18 cellular contexts compared by ENCODE assay signal in genomic region chr11:9692696-9693095, GRCh38. TPM values are rescaled to one million over a fixed set of nuclear protein-coding genes. Genes with fewer than 3 reads are reported as not detected.
A peak's percentile ranks its signal among the peaks of the same experiment; 100 is the strongest.
DNase-seq lines count a peak whose midpoint lies in the region; ATAC-seq, FAIRE-seq and TF ChIP-seq lines count a peak whose summit lies in the region.
"Had no signal": no experiment of that assay in that cellular context is flagged by ENCODE, and none has a peak within 500 bp of the region (broad histone marks: within the 10 kb centered on the region; RNA-seq: fewer than 3 reads in every experiment).

No MANE protein-coding gene starts in this region.

- no peak overlapping the region for H3K27ac Mint-ChIP-seq in stimulated activated memory B cell treated with anti-CD40 and anti-IgM and Interleukin-4, amounts not matched to agents 10 μg/mL and 1 μg/mL and 100 μg/mL, for 72 hours
- H3K27ac Mint-ChIP-seq: activated CD8-positive, alpha-beta T cell treated with anti-CD3 and anti-CD28 coated beads, Interleukin-2, amount 10 ng/mL, durations not matched to agents 7 days and 5 days; activated naive CD4-positive, alpha-beta T cell treated with anti-CD3 and anti-CD28 coated beads, Interleukin-2, amount 50 U/mL, for 24 hours had no signal

- DNase-seq in HL-60 (ENCODE audit: low read depth in 1 of 2, low spot score in 1 of 2) = peak in 1 of 2 experiments; percentile 42
- no peak for DNase-seq in Peyer's patch
- peak; percentile 47 for DNase-seq in germinal center (ENCODE audit: low spot score)
- DNase-seq in omental fat pad (ENCODE audit: low spot score) = no peak
- no peak for DNase-seq in AG08396 (ENCODE audit: low spot score)
- no peak for DNase-seq in H54 (ENCODE audit: insufficient read length, low spot score)
- DNase-seq: activated CD8-positive, alpha-beta T cell treated with anti-CD3 and anti-CD28 coated beads, Interleukin-2, amount 10 ng/mL, durations not matched to agents 7 days and 5 days; C1 segment of cervical spinal cord; hippocampal formation; NCI-H1930; stimulated activated CD4-positive, alpha-beta T cell treated with anti-CD3 and anti-CD28 coated beads, Interleukin-1b, Interleukin-23, amount 100 ng/mL, for 48 hours had no signal

- peak; percentile 41 for ATAC-seq in stimulated activated memory B cell treated with anti-CD40 and anti-IgM and Interleukin-4, amounts not matched to agents 10 μg/mL and 1 μg/mL and 100 μg/mL, for 72 hours
- no peak for ATAC-seq in omental fat pad (ENCODE audit: low FRiP score)
- ATAC-seq in GM21526 (IDR thresholded peaks at IDR 0.05; ENCODE audit: low FRiP score, unreplicated experiment) = no peak
- ATAC-seq: activated CD8-positive, alpha-beta T cell treated with anti-CD3 and anti-CD28 coated beads, Interleukin-2, amount 10 ng/mL, durations not matched to agents 7 days and 5 days; HCT116; HepG2 had no signal

- H3K27ac ChIP-seq in HL-60 (replicated peaks) (peak overlapping the region; percentile 77), Peyer's patch (peak overlapping the region in 3 of 4 donors; percentile 13 to 79 (median 78))
- H3K27ac ChIP-seq: cardiac muscle cell had no signal

- H3K36me3 Mint-ChIP-seq in stimulated activated memory B cell treated with anti-CD40 and anti-IgM and Interleukin-4, amounts not matched to agents 10 μg/mL and 1 μg/mL and 100 μg/mL, for 72 hours = peaks cover 40% of the 10 kb centered on the region

- H3K36me3 ChIP-seq in Peyer's patch = peaks cover 0 to 19% (median 0%) of the 10 kb centered on the region in 3 donors
- H3K36me3 ChIP-seq: cardiac muscle cell, prostate gland had no signal

- no peak for FAIRE-seq in H54 (lab: Jason Lieb, UNC)
- FAIRE-seq: HepG2 had no signal

- TF ChIP-seq POLR2A in Peyer's patch (IDR thresholded peaks at IDR 0.05) = no peak
- TF ChIP-seq POLR2A in H54 (IDR thresholded peaks at IDR 0.05; ENCODE audit: low read depth, low read length) = no peak

- no peak overlapping the region for H3K4me3 ChIP-seq in HL-60 (replicated peaks; ENCODE audit: insufficient read depth, low read length)
- H3K4me3 ChIP-seq in Peyer's patch = no peak overlapping the region
- H3K4me3 ChIP-seq: cardiac muscle cell, prostate gland had no signal

- no peak for TF ChIP-seq CTCF in HL-60 (IDR thresholded peaks at IDR 0.05; ENCODE audit: insufficient read depth, low read length)
- no peak for TF ChIP-seq CTCF in Peyer's patch (IDR thresholded peaks at IDR 0.05)
- no peak for TF ChIP-seq CTCF in omental fat pad (IDR thresholded peaks at IDR 0.05)

- peak overlapping the region; percentile 47 for H3K4me3 Mint-ChIP-seq in stimulated activated memory B cell treated with anti-CD40 and anti-IgM and Interleukin-4, amounts not matched to agents 10 μg/mL and 1 μg/mL and 100 μg/mL, for 72 hours
- H3K4me3 Mint-ChIP-seq: activated CD8-positive, alpha-beta T cell treated with anti-CD3 and anti-CD28 coated beads, Interleukin-2, amount 10 ng/mL, durations not matched to agents 7 days and 5 days; activated naive CD4-positive, alpha-beta T cell treated with anti-CD3 and anti-CD28 coated beads, Interleukin-2, amount 50 U/mL, for 24 hours had no signal

- H3K9me3 Mint-ChIP-seq in stimulated activated memory B cell treated with anti-CD40 and anti-IgM and Interleukin-4, amounts not matched to agents 10 μg/mL and 1 μg/mL and 100 μg/mL, for 72 hours = no peaks in the 10 kb centered on the region
- H3K9me3 Mint-ChIP-seq: activated naive CD4-positive, alpha-beta T cell treated with anti-CD3 and anti-CD28 coated beads, Interleukin-2, amount 50 U/mL, for 24 hours had no signal

- H3K4me1 ChIP-seq in Peyer's patch = peaks cover 0 to 29% (median 18%) of the 10 kb centered on the region in 4 donors
- H3K4me1 ChIP-seq: prostate gland had no signal

- H3K27me3 ChIP-seq in HL-60 (ENCODE audit: insufficient read depth, poor library complexity, severe bottlenecking) (no peaks in the 10 kb centered on the region), Peyer's patch (no peaks in the 10 kb centered on the region)
- H3K27me3 ChIP-seq: cardiac muscle cell had no signal

- H3K4me1 Mint-ChIP-seq in stimulated activated memory B cell treated with anti-CD40 and anti-IgM and Interleukin-4, amounts not matched to agents 10 μg/mL and 1 μg/mL and 100 μg/mL, for 72 hours = peaks cover 55% of the 10 kb centered on the region
- H3K4me1 Mint-ChIP-seq: activated naive CD4-positive, alpha-beta T cell treated with anti-CD3 and anti-CD28 coated beads, Interleukin-2, amount 50 U/mL, for 24 hours had no signal

- no peaks in the 10 kb centered on the region for H3K9me3 ChIP-seq in Peyer's patch
- H3K9me3 ChIP-seq: prostate gland had no signal

- no peaks in the 10 kb centered on the region for H3K27me3 Mint-ChIP-seq in stimulated activated memory B cell treated with anti-CD40 and anti-IgM and Interleukin-4, amounts not matched to agents 10 μg/mL and 1 μg/mL and 100 μg/mL, for 72 hours
- H3K27me3 Mint-ChIP-seq: activated naive CD4-positive, alpha-beta T cell treated with anti-CD3 and anti-CD28 coated beads, Interleukin-2, amount 50 U/mL, for 24 hours had no signal

RNA-seq across cellular contexts. Expression of gene SWAP70, which starts 28.8 kb away (rescaled TPM):
- total RNA-seq in Peyer's patch (10 to 100 TPM; 16.8 to 62.7 (median 26.1) TPM), omental fat pad (10 to 100 TPM; 35.6 to 81.7 (median 61.0) TPM)
